16 cellular contexts compared by ENCODE assay signal in the genomic region with DNA sequence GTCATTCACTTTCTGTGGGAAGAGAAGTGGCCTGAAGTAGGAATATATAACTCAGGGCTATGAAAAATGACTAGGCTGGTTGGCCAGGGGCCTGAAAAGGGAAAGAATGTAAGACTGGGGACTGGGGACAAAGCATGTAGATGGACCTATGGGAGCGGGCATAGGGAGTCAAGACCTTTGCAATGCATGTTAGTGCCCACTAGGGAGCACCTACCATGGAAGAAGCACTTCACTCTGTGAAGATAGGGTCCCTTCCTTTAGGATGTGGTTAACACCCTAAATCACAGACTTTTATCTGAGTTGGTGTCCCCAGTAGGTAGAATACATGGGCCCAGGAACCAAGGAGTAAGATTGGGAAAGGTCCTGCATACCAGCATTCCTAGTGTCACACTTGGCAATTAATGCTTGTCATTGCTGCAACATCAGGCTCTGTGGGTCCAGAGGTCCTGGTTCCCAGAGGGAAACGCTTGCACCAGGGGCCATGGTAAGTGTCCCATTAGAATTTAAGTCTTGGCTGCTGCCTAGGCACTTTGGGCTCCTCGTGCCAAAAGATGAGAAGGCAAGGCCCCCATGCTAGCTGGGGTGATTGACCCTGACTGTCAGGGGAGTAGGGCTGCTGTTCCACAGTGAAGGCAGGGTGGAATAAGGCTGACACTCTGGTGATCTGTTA.
DNase-seq lines count a peak whose midpoint lies in the region; FAIRE-seq and TF ChIP-seq lines count a peak whose summit lies in the region.
"Had no signal": no experiment of that assay in that cellular context is flagged by ENCODE, and none has a peak within 500 bp of the region (broad histone marks: within the 10 kb centered on the region; RNA-seq: fewer than 3 reads in every experiment).

No MANE protein-coding gene starts in this region.

- POLR2A ChIA-PET in activated CD4-positive, alpha-beta T cell treated with anti-CD3 and anti-CD28 coated beads, Interleukin-2, amount 10 ng/mL, durations not matched to agents 7 days and 5 days (lab: Charles Lee), result no interaction called here

- H3K27me3 Mint-ChIP-seq in activated CD4-positive, alpha-beta T cell treated with anti-CD3 and anti-CD28 coated beads, Interleukin-2, amount 10 ng/mL, durations not matched to agents 7 days and 5 days, result peaks cover 3% of the 10 kb centered on the region

- peaks cover 5% of the 10 kb centered on the region for H3K4me1 ChIP-seq in BE2C
- H3K4me1 ChIP-seq in OCI-LY1 (ENCODE audit: insufficient read depth, low read length, severe bottlenecking), result no peaks in the 10 kb centered on the region
- H3K4me1 ChIP-seq: right lobe of liver had no signal

- H3K36me3 Mint-ChIP-seq in activated CD4-positive, alpha-beta T cell treated with anti-CD3 and anti-CD28 coated beads, Interleukin-2, amount 10 ng/mL, durations not matched to agents 7 days and 5 days (ENCODE audit: low read depth), result no peaks in the 10 kb centered on the region

- no peaks in the 10 kb centered on the region for H3K4me1 Mint-ChIP-seq in activated CD4-positive, alpha-beta T cell treated with anti-CD3 and anti-CD28 coated beads, Interleukin-2, amount 10 ng/mL, durations not matched to agents 7 days and 5 days

- DNase-seq in BE2C (no peak), GM12891 (ENCODE audit: insufficient read length, low spot score) (no peak), fibroblast of villous mesenchyme (ENCODE audit: low read depth) (no peak), D341Med (ENCODE audit: low spot score) (no peak), H54 (ENCODE audit: insufficient read length, low spot score) (no peak), NOMO-1 (lab: John Stamatoyannopoulos, UW; ENCODE audit: unreplicated experiment in 2 of 2) (no peak)
- DNase-seq in activated CD4-positive, alpha-beta T cell treated with anti-CD3 and anti-CD28 coated beads, Interleukin-2, amount 10 ng/mL, durations not matched to agents 7 days and 5 days, result no peak
- DNase-seq: activated naive CD4-positive, alpha-beta T cell treated with anti-CD3 and anti-CD28 coated beads for 36 hours; heart right ventricle; NCI-H226; right lobe of liver had no signal

- H3K9ac ChIP-seq in OCI-LY1 (ENCODE audit: low read length), result no peak overlapping the region

- TF ChIP-seq POLR2A in GM12891 (IDR thresholded peaks at IDR 0.05; ENCODE audit: low read depth, low read length) (no peak), H54 (IDR thresholded peaks at IDR 0.05; ENCODE audit: low read depth, low read length) (no peak)

- H3K36me3 ChIP-seq in BE2C (no peaks in the 10 kb centered on the region), OCI-LY1 (ENCODE audit: insufficient read depth, low read length) (no peaks in the 10 kb centered on the region)
- H3K36me3 ChIP-seq: heart right ventricle, right lobe of liver had no signal

- no peak overlapping the region for H3K27ac ChIP-seq in OCI-LY1 (ENCODE audit: low read depth, low read length, poor library complexity, severe bottlenecking)
- H3K27ac ChIP-seq: heart right ventricle, right lobe of liver had no signal

- CTCF ChIA-PET in activated CD4-positive, alpha-beta T cell treated with anti-CD3 and anti-CD28 coated beads, Interleukin-2, amount 10 ng/mL, durations not matched to agents 7 days and 5 days (lab: Charles Lee), result no interaction called here

- H3K79me2 ChIP-seq in OCI-LY1 (ENCODE audit: insufficient read depth, low read length), result no peaks in the 10 kb centered on the region

- H3K9me3 ChIP-seq in BE2C (no peaks in the 10 kb centered on the region), OCI-LY1 (ENCODE audit: low read length) (no peaks in the 10 kb centered on the region)
- H3K9me3 ChIP-seq: heart right ventricle, right lobe of liver had no signal

- TF ChIP-seq CTCF in BE2C (IDR thresholded peaks at IDR 0.05; ENCODE audit: low read depth, low read length) (peak; percentile 38; the same call in 1 of the 2 replicates), OCI-LY1 (IDR thresholded peaks at IDR 0.05; ENCODE audit: low read length) (peak; percentile 73), fibroblast of villous mesenchyme (IDR thresholded peaks at IDR 0.05; ENCODE audit: insufficient read depth, low read depth, low read length) (peak; percentile 14)

- H3K4me3 ChIP-seq in BE2C (ENCODE audit: low read depth, low read length), result no peak overlapping the region
- H3K4me3 ChIP-seq in OCI-LY1 (ENCODE audit: low read depth, low read length, poor library complexity, severe bottlenecking), result no peak overlapping the region
- no peak overlapping the region for H3K4me3 ChIP-seq in fibroblast of villous mesenchyme (ENCODE audit: low read depth, low read length)
- H3K4me3 ChIP-seq: heart right ventricle, right lobe of liver had no signal

- no peaks in the 10 kb centered on the region for H4K20me1 ChIP-seq in OCI-LY1 (ENCODE audit: insufficient read depth, low read length)

- no peak overlapping the region for H3K27ac Mint-ChIP-seq in activated CD4-positive, alpha-beta T cell treated with anti-CD3 and anti-CD28 coated beads, Interleukin-2, amount 10 ng/mL, durations not matched to agents 7 days and 5 days
- H3K27ac Mint-ChIP-seq: activated naive CD4-positive, alpha-beta T cell treated with anti-CD3 and anti-CD28 coated beads for 36 hours; nephron; stimulated activated naive CD8-positive, alpha-beta T cell treated with anti-CD3 and anti-CD28 coated beads, Interleukin-15, Interleukin-2, amounts not matched to agents 100 ng/mL and 50 ng/mL, for 24 hours; T-helper 2 cell treated with Interferon-gamma antibody and Interleukin-4, amounts not matched to agents 5 μg/mL and 100 μg/mL, for 36 hours had no signal

- H3K4me2 ChIP-seq in OCI-LY1 (ENCODE audit: low read length), result no peak overlapping the region

- H3K27me3 ChIP-seq in BE2C (no peaks in the 10 kb centered on the region), OCI-LY1 (ENCODE audit: insufficient read depth, low read length) (0 out of 2 replicates have a peak, but pooled peaks cover 7% of the 10 kb centered on the region)
- H3K27me3 ChIP-seq: right lobe of liver had no signal

- no peak overlapping the region for H2AFZ ChIP-seq in OCI-LY1 (ENCODE audit: low read length)

- FAIRE-seq in GM12891 (lab: Jason Lieb, UNC) (peak; percentile 13), H54 (lab: Jason Lieb, UNC) (no peak)
- FAIRE-seq: bronchial epithelial cell had no signal

- peaks cover 2% of the 10 kb centered on the region for H3K9me3 Mint-ChIP-seq in activated CD4-positive, alpha-beta T cell treated with anti-CD3 and anti-CD28 coated beads, Interleukin-2, amount 10 ng/mL, durations not matched to agents 7 days and 5 days
- H3K9me3 Mint-ChIP-seq: activated naive CD4-positive, alpha-beta T cell treated with anti-CD3 and anti-CD28 coated beads for 36 hours; nephron; stimulated activated naive CD8-positive, alpha-beta T cell treated with anti-CD3 and anti-CD28 coated beads, Interleukin-15, Interleukin-2, amounts not matched to agents 100 ng/mL and 50 ng/mL, for 24 hours; T-helper 2 cell treated with Interferon-gamma antibody and Interleukin-4, amounts not matched to agents 5 μg/mL and 100 μg/mL, for 36 hours had no signal

- no peaks in the 10 kb centered on the region for H3F3A ChIP-seq in OCI-LY1 (ENCODE audit: insufficient read depth, low read length)

- H3K9me2 ChIP-seq in OCI-LY1 (ENCODE audit: low read depth, low read length), result no peaks in the 10 kb centered on the region

- H3K4me3 Mint-ChIP-seq in activated CD4-positive, alpha-beta T cell treated with anti-CD3 and anti-CD28 coated beads, Interleukin-2, amount 10 ng/mL, durations not matched to agents 7 days and 5 days, result no peak overlapping the region
- H3K4me3 Mint-ChIP-seq: activated naive CD4-positive, alpha-beta T cell treated with anti-CD3 and anti-CD28 coated beads for 36 hours; nephron; stimulated activated naive CD8-positive, alpha-beta T cell treated with anti-CD3 and anti-CD28 coated beads, Interleukin-15, Interleukin-2, amounts not matched to agents 100 ng/mL and 50 ng/mL, for 24 hours; T-helper 2 cell treated with Interferon-gamma antibody and Interleukin-4, amounts not matched to agents 5 μg/mL and 100 μg/mL, for 36 hours had no signal

TF ChIP-seq in GM12891, 5 proteins besides CTCF, POLR2A, EP300 and RAD21:
- TF ChIP-seq PAX5 (IDR thresholded peaks at IDR 0.05; ENCODE audit: insufficient read depth, low read length, severe bottlenecking), result no peak
- TF ChIP-seq TAF1 (IDR thresholded peaks at IDR 0.05; ENCODE audit: low read depth, low read length), result no peak
- no peak for TF ChIP-seq POLR2AphosphoS5 (IDR thresholded peaks at IDR 0.05; ENCODE audit: low read depth, low read length)
- TF ChIP-seq POU2F2 (IDR thresholded peaks at IDR 0.05; ENCODE audit: low read depth, low read length), result no peak
- no peak for TF ChIP-seq SPI1 (IDR thresholded peaks at IDR 0.05; ENCODE audit: low read depth, low read length)

Comparison
In these comparisons a context has a peak if more than half of its experiments do, and no peak if none do; other contexts are left out.
1. CTCF ChIP-seq: peak in every context shown above with its lines; median percentile 73 in OCI-LY1; 38 in BE2C; 14 in fibroblast of villous mesenchyme.